ENCODE assay signal across 7 cellular contexts in the genomic region with DNA sequence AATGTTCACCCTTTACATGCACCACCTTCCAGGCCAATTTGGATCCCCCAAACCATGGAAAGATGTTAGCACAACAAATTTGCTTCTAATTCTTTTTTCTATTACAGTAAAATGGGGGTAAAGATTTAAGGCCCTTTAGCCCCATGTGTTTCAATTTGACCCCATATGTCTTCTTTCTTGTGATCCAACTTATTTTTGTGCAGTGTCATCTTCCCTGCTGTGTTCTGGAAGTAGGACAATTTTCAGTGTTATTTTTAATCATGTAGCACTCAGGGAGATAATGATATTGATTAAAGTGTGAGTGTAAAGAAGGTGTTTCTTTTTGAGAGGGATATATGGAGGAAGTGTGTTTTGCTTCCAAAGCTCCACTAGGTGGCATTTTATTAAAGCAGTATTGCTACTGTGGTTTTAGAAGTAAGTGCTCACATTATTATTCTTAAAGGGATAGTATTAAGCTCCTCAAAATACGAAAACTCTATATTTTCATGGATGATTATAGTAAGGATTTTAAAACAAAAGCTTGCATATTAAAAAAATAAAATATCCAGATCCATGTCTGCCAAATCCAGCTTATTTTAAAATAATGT.
DNase-seq lines count a peak whose midpoint lies in the region; ATAC-seq and TF ChIP-seq lines count a peak whose summit lies in the region.

No MANE protein-coding gene starts in this region.

- no peak overlapping the region for H3K27ac ChIP-seq in SJCRH30

- no peaks in the 10 kb centered on the region for H3K27me3 Mint-ChIP-seq in nephron progenitor cell (ENCODE audit: low read depth, poor library complexity)

- H3K4me3 Mint-ChIP-seq in nephron progenitor cell, result no peak overlapping the region

- no peaks in the 10 kb centered on the region for H3K36me3 ChIP-seq in SJCRH30

- in situ Hi-C loops in GM13977 (cut with MboI; ENCODE audit: low pct_unique_long_range_greater_than_20kb, low sequenced_read_pairs, unreplicated experiment) (no loop called here), SK-MEL-5 (cut with HindIII; ENCODE audit: low pct_unique_long_range_greater_than_20kb, low sequenced_read_pairs) (no loop called here)

- peaks cover 16% of the 10 kb centered on the region for H3K4me1 Mint-ChIP-seq in nephron progenitor cell

- TF ChIP-seq CTCF in GM13977 (IDR thresholded peaks at IDR 0.05; ENCODE audit: extremely low read depth, insufficient read depth, missing control alignments), result peak; percentile 23
- peak; percentile 50 for TF ChIP-seq CTCF in nephron progenitor cell (IDR thresholded peaks at IDR 0.05)

- no peak for DNase-seq in GM13977 (ENCODE audit: low spot score)
- peak; percentile 30 for DNase-seq in SK-MEL-5 (ENCODE audit: low read depth, low spot score)
- DNase-seq in nephron progenitor cell, result no peak
- no peak for DNase-seq in SJCRH30
- DNase-seq in activated T-cell treated with anti-CD3 and anti-CD28 coated beads, Interleukin-2, amount 50 U/mL, for 48 hours, result no peak

- H3K4me1 ChIP-seq in SJCRH30, result no peaks in the 10 kb centered on the region

- no peaks in the 10 kb centered on the region for H3K27me3 ChIP-seq in SJCRH30

- H3K36me3 Mint-ChIP-seq in nephron progenitor cell (ENCODE audit: low read depth), result no peaks in the 10 kb centered on the region

- ATAC-seq in HG03175 (IDR thresholded peaks at IDR 0.05; ENCODE audit: unreplicated experiment), result peak; percentile 64
- ATAC-seq in GM18520 (IDR thresholded peaks at IDR 0.05; ENCODE audit: unreplicated experiment), result no peak

- no peak overlapping the region for H3K27ac Mint-ChIP-seq in nephron progenitor cell

- H3K9me3 ChIP-seq in SJCRH30 (replicated peaks), result no peaks in the 10 kb centered on the region

- H3K9me3 Mint-ChIP-seq in nephron progenitor cell, result no peaks in the 10 kb centered on the region

- H3K4me3 ChIP-seq in SJCRH30, result no peak overlapping the region
